ENCODE assay signal across 9 cellular contexts in genomic region chr6:11496152-11497060, GRCh38. TPM values are rescaled to one million over a fixed set of nuclear protein-coding genes. Genes with fewer than 3 reads are reported as not detected.
A peak's percentile ranks its signal among the peaks of the same experiment; 100 is the strongest.
DNase-seq lines count a peak whose midpoint lies in the region; ATAC-seq and TF ChIP-seq lines count a peak whose summit lies in the region.
"Had no signal": no experiment of that assay in that cellular context is flagged by ENCODE, and none has a peak within 500 bp of the region (broad histone marks: within the 10 kb centered on the region; RNA-seq: fewer than 3 reads in every experiment).

No MANE protein-coding gene starts in this region.

- H3K27ac Mint-ChIP-seq in activated CD8-positive, alpha-beta memory T cell treated with anti-CD3 and anti-CD28 coated beads, Interleukin-2, amount 10 ng/mL, durations not matched to agents 7 days and 5 days: peak overlapping the region; percentile 6
- H3K27ac Mint-ChIP-seq in natural killer cell: no peak overlapping the region

- intact Hi-C loops in natural killer cell (cut with micrococcal nuclease): loop anchor here (1.0 to 10.0 kb wide), 4 partner anchors 79 to 542 kb away; no protein-coding TSS in a partner anchor

- no peaks in the 10 kb centered on the region for H3K36me3 ChIP-seq in NT2/D1 (ENCODE audit: insufficient read depth, insufficient read length, low read length)

- no peak overlapping the region for H3K4me3 ChIP-seq in NT2/D1 (ENCODE audit: insufficient read length, low read depth)

- DNase-seq in COR-L47 (lab: John Stamatoyannopoulos, UW): peak; percentile 40
- peak; percentile 61 for DNase-seq in GM20000 (ENCODE audit: low spot score)
- peak; percentile 57 for DNase-seq in HS-5 (ENCODE audit: low read depth)
- DNase-seq in NT2/D1 (ENCODE audit: low read depth, low spot score): peak; percentile 63
- DNase-seq in activated CD8-positive, alpha-beta memory T cell treated with anti-CD3 and anti-CD28 coated beads, Interleukin-2, amount 10 ng/mL, durations not matched to agents 7 days and 5 days: peak; percentile 84
- DNase-seq in erythroblast (lab: John Stamatoyannopoulos, UW): peak; percentile 80 to 85
- DNase-seq in natural killer cell: peak; percentile 48
- DNase-seq in stimulated activated naive CD4-positive, alpha-beta T cell (lab: John Stamatoyannopoulos, UW): peak; percentile 14 to 83 (median 60)

- no peaks in the 10 kb centered on the region for H3K27me3 ChIP-seq in NT2/D1 (ENCODE audit: insufficient read depth, insufficient read length)

- no peaks in the 10 kb centered on the region for H3K36me3 Mint-ChIP-seq in activated CD8-positive, alpha-beta memory T cell treated with anti-CD3 and anti-CD28 coated beads, Interleukin-2, amount 10 ng/mL, durations not matched to agents 7 days and 5 days
- H3K36me3 Mint-ChIP-seq in natural killer cell: no peaks in the 10 kb centered on the region

- TF ChIP-seq CTCF in GM20000 (IDR thresholded peaks at IDR 0.05; ENCODE audit: extremely low read depth, missing control alignments) (peak; percentile 61), natural killer cell (IDR thresholded peaks at IDR 0.05) (peak; percentile 93)

- ATAC-seq in activated CD8-positive, alpha-beta memory T cell treated with anti-CD3 and anti-CD28 coated beads, Interleukin-2, amount 10 ng/mL, durations not matched to agents 7 days and 5 days: peak; percentile 93
- ATAC-seq in natural killer cell: peak; percentile 95 to 99 (median 99)

- peaks cover 13% of the 10 kb centered on the region for H3K4me1 Mint-ChIP-seq in activated CD8-positive, alpha-beta memory T cell treated with anti-CD3 and anti-CD28 coated beads, Interleukin-2, amount 10 ng/mL, durations not matched to agents 7 days and 5 days
- H3K4me1 Mint-ChIP-seq in natural killer cell: no peaks in the 10 kb centered on the region

- peaks cover 4% of the 10 kb centered on the region for H3K4me1 ChIP-seq in NT2/D1 (ENCODE audit: insufficient read depth, insufficient read length)

- H3K27me3 Mint-ChIP-seq in activated CD8-positive, alpha-beta memory T cell treated with anti-CD3 and anti-CD28 coated beads, Interleukin-2, amount 10 ng/mL, durations not matched to agents 7 days and 5 days: no peaks in the 10 kb centered on the region
- no peaks in the 10 kb centered on the region for H3K27me3 Mint-ChIP-seq in natural killer cell (ENCODE audit: low read depth in 2 of 2)
- H3K27me3 Mint-ChIP-seq: dendritic cell treated with granulocyte-macrophage colony-stimulating factor and Interleukin-4, amounts not matched to agents 40 ng/mL and 50 ng/mL, for 4 days had no signal

- no peak for TF ChIP-seq POLR2A in erythroblast (IDR thresholded peaks at IDR 0.05; ENCODE audit: low read length)

- H3K9me3 Mint-ChIP-seq in activated CD8-positive, alpha-beta memory T cell treated with anti-CD3 and anti-CD28 coated beads, Interleukin-2, amount 10 ng/mL, durations not matched to agents 7 days and 5 days (ENCODE audit: low read depth): no peaks in the 10 kb centered on the region
- H3K9me3 Mint-ChIP-seq in natural killer cell: no peaks in the 10 kb centered on the region
- H3K9me3 Mint-ChIP-seq: dendritic cell treated with granulocyte-macrophage colony-stimulating factor and Interleukin-4, amounts not matched to agents 40 ng/mL and 50 ng/mL, for 4 days had no signal

- CTCF ChIA-PET in activated CD8-positive, alpha-beta memory T cell treated with anti-CD3 and anti-CD28 coated beads, Interleukin-2, amount 10 ng/mL, durations not matched to agents 7 days and 5 days (lab: Charles Lee): interaction anchor here (0.6 to 7.2 kb wide), 71 partner anchors 10 to 648 kb away, joined by 3 to 111 read pairs (median 4); partner anchors contain the start of genes NEDD9, SMIM13 and TMEM170B

- H3K9ac ChIP-seq in NT2/D1 (ENCODE audit: insufficient read length, low read depth): no peak overlapping the region

- H3K4me3 Mint-ChIP-seq in activated CD8-positive, alpha-beta memory T cell treated with anti-CD3 and anti-CD28 coated beads, Interleukin-2, amount 10 ng/mL, durations not matched to agents 7 days and 5 days: no peak overlapping the region
- H3K4me3 Mint-ChIP-seq in natural killer cell: no peak overlapping the region
- H3K4me3 Mint-ChIP-seq: dendritic cell treated with granulocyte-macrophage colony-stimulating factor and Interleukin-4, amounts not matched to agents 40 ng/mL and 50 ng/mL, for 4 days had no signal

- H3K9me3 ChIP-seq in NT2/D1 (ENCODE audit: insufficient read depth, low read length): no peaks in the 10 kb centered on the region

RNA-seq across cellular contexts. Expression of gene TMEM170B, which starts 41.1 kb away (rescaled TPM):
- total RNA-seq in activated CD8-positive, alpha-beta memory T cell treated with anti-CD3 and anti-CD28 coated beads, Interleukin-2, amount 10 ng/mL, durations not matched to agents 7 days and 5 days: 1 to 10 TPM in 1 of 2 experiments, under 1 TPM in 1; 0.70 to 1.7 TPM
- total RNA-seq in natural killer cell: 1 to 10 TPM; 1.8 to 3.6 (median 2.5) TPM
